In the genomic region with DNA sequence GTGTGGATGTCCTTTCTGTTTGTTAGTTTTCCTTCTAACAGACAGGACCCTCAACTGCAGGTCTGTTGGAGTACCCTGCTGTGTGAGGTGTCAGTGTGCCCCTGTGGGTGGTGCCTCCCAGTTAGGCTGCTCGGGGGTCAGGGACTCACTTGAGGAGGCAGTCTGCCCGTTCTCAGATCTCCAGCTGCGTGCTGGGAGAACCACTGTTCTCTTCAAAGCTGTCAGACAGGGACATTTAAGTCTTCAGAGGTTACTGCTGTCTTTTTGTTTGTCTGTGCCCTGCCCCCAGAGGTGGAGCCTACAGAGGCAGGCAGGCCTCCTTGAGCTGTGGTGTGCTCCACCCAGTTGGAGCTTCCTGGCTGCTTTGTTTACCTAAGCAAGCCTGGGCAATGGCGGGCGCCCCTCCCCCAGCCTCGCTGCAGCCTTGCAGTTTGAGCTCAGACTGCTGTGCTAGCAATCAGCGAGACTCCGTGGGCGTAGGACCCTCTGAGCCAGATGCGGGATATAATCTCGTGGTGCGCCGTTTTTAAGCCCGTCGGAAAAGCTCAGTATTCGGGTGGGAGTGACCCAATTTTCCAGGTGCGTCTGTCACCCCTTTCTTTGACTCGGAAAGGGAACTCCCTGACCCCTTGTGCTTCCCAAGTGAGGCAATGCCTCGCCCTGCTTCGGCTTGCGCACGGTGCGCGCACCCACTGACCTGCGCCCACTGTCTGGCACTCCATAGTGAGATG, we compare ENCODE assay signal across 7 cellular contexts. TPM values are rescaled to one million over a fixed set of nuclear protein-coding genes. Genes with fewer than 3 reads are reported as not detected.
DNase-seq lines count a peak whose midpoint lies in the region; ATAC-seq and TF ChIP-seq lines count a peak whose summit lies in the region.
"Not testable (repeated sequence)": the region's sequence is repeated elsewhere in the genome, so short reads cannot be mapped to it uniquely, and the experiment has no call there.

No MANE protein-coding gene starts in this region.

- not testable (repeated sequence) for H3K27ac ChIP-seq in CD4-positive, alpha-beta memory T cell (ENCODE audit: low read depth, low read length); H9 (ENCODE audit: insufficient read length, low read depth, low read length); naive thymus-derived CD4-positive, alpha-beta T cell (ENCODE audit: low read depth, low read length)

- TF ChIP-seq CTCF in H9 (conservative IDR thresholded peaks at IDR 0.05); chondrocyte (IDR thresholded peaks at IDR 0.05): not testable (repeated sequence)

- not testable (repeated sequence) for ATAC-seq in naive thymus-derived CD4-positive, alpha-beta T cell; stimulated activated naive B cell treated with anti-CD40 and anti-IgM and Interleukin-4, amounts not matched to agents 10 μg/mL and 1 μg/mL and 100 μg/mL, for 72 hours (replicated peaks)

- H3K27me3 Mint-ChIP-seq in CD4-positive, alpha-beta memory T cell; H9 (ENCODE audit: low read depth); T-helper 1 cell treated with Interleukin-12 subunit alpha and Interleukin-12 subunit beta and Interleukin-4 antibody, amounts not matched to agents 30 μg/mL and 1 μg/mL, for 36 hours (ENCODE audit: low read depth); activated CD4-positive, alpha-beta memory T cell treated with anti-CD3 and anti-CD28 coated beads, Interleukin-2, amount 10 ng/mL, durations not matched to agents 7 days and 5 days; chondrocyte (ENCODE audit: low read depth); naive thymus-derived CD4-positive, alpha-beta T cell; stimulated activated naive B cell treated with anti-CD40 and anti-IgM and Interleukin-4, amounts not matched to agents 10 μg/mL and 1 μg/mL and 100 μg/mL, for 72 hours: not testable (repeated sequence)

- not testable (repeated sequence) for H2BK15ac ChIP-seq in H9 (ENCODE audit: low read depth, low read length)

- H3K14ac ChIP-seq in H9 (ENCODE audit: insufficient read depth, low read length) = not testable (repeated sequence)

- H3T11ph ChIP-seq in H9 (ENCODE audit: low read length) = not testable (repeated sequence)

- not testable (repeated sequence) for H2BK20ac ChIP-seq in H9 (ENCODE audit: low read depth, low read length, poor library complexity, severe bottlenecking)

- H3K36me3 Mint-ChIP-seq in CD4-positive, alpha-beta memory T cell; T-helper 1 cell treated with Interleukin-12 subunit alpha and Interleukin-12 subunit beta and Interleukin-4 antibody, amounts not matched to agents 30 μg/mL and 1 μg/mL, for 36 hours (ENCODE audit: low read depth); activated CD4-positive, alpha-beta memory T cell treated with anti-CD3 and anti-CD28 coated beads, Interleukin-2, amount 10 ng/mL, durations not matched to agents 7 days and 5 days (ENCODE audit: low read depth); chondrocyte (ENCODE audit: low read depth): not testable (repeated sequence)
- peaks cover 15 to 30% (median 18%) of the 10 kb centered on the region in 3 experiments for H3K36me3 Mint-ChIP-seq in H9 (ENCODE audit: insufficient read depth in 1 of 3, low read depth in 3 of 3)
- peaks cover 7 to 11% (median 9%) of the 10 kb centered on the region in 5 donors for H3K36me3 Mint-ChIP-seq in naive thymus-derived CD4-positive, alpha-beta T cell
- H3K36me3 Mint-ChIP-seq in stimulated activated naive B cell treated with anti-CD40 and anti-IgM and Interleukin-4, amounts not matched to agents 10 μg/mL and 1 μg/mL and 100 μg/mL, for 72 hours = peaks cover 3 to 11% of the 10 kb centered on the region in 2 donors

- H3K9ac ChIP-seq in H9 (ENCODE audit: extremely low read depth, insufficient read length, low read length) = not testable (repeated sequence)

- not testable (repeated sequence) for H3K27me3 ChIP-seq in CD4-positive, alpha-beta memory T cell (ENCODE audit: insufficient read depth, low read length); H9 (ENCODE audit: insufficient read depth, low read length); naive thymus-derived CD4-positive, alpha-beta T cell (ENCODE audit: control insufficient read depth in 2 of 2, insufficient read depth in 2 of 2, low read length in 2 of 2)

- H3K56ac ChIP-seq in H9 (ENCODE audit: insufficient read length, low read depth, low read length) = not testable (repeated sequence)

- H4K8ac ChIP-seq in H9 (replicated peaks; ENCODE audit: insufficient read length, low read depth, low read length) = not testable (repeated sequence)

- peaks cover 0 to 30% (median 6%) of the 10 kb centered on the region in 4 donors for H3K4me1 Mint-ChIP-seq in CD4-positive, alpha-beta memory T cell
- not testable (repeated sequence) for H3K4me1 Mint-ChIP-seq in H9; T-helper 1 cell treated with Interleukin-12 subunit alpha and Interleukin-12 subunit beta and Interleukin-4 antibody, amounts not matched to agents 30 μg/mL and 1 μg/mL, for 36 hours (ENCODE audit: low read depth); activated CD4-positive, alpha-beta memory T cell treated with anti-CD3 and anti-CD28 coated beads, Interleukin-2, amount 10 ng/mL, durations not matched to agents 7 days and 5 days; stimulated activated naive B cell treated with anti-CD40 and anti-IgM and Interleukin-4, amounts not matched to agents 10 μg/mL and 1 μg/mL and 100 μg/mL, for 72 hours
- H3K4me1 Mint-ChIP-seq in chondrocyte (ENCODE audit: low read depth) = peaks cover 24% of the 10 kb centered on the region
- H3K4me1 Mint-ChIP-seq in naive thymus-derived CD4-positive, alpha-beta T cell = peaks cover 0 to 34% (median 10%) of the 10 kb centered on the region in 7 donors

- H2BK12ac ChIP-seq in H9 (ENCODE audit: insufficient read length, low read depth, low read length) = not testable (repeated sequence)

- not testable (repeated sequence) for H3K18ac ChIP-seq in H9 (ENCODE audit: insufficient read length, low read depth, low read length)

- H3K4me3 ChIP-seq in CD4-positive, alpha-beta memory T cell (ENCODE audit: low read length in 2 of 2); naive thymus-derived CD4-positive, alpha-beta T cell (ENCODE audit: low read length): not testable (repeated sequence)

- CTCF ChIA-PET in CD4-positive, alpha-beta memory T cell (lab: Charles Lee; ENCODE audit: partially characterized antibody) = interaction anchor here (2.1 kb wide), 1 partner anchor 18 kb away, joined by 9 read pairs; no protein-coding TSS in a partner anchor
- CTCF ChIA-PET in activated CD4-positive, alpha-beta memory T cell treated with anti-CD3 and anti-CD28 coated beads, Interleukin-2, amount 10 ng/mL, durations not matched to agents 7 days and 5 days (lab: Charles Lee); naive thymus-derived CD4-positive, alpha-beta T cell (lab: Charles Lee): not testable (repeated sequence)

- H2BK120ac ChIP-seq in H9 (ENCODE audit: low read depth, low read length, poor library complexity, severe bottlenecking) = not testable (repeated sequence)

- H3K23me2 ChIP-seq in H9 (ENCODE audit: insufficient read length, low read depth, low read length, poor library complexity, severe bottlenecking) = not testable (repeated sequence)

- H3K4me2 ChIP-seq in H9 (ENCODE audit: insufficient read depth, insufficient read length, low read length) = not testable (repeated sequence)

- H3K9me3 Mint-ChIP-seq in CD4-positive, alpha-beta memory T cell; T-helper 1 cell treated with Interleukin-12 subunit alpha and Interleukin-12 subunit beta and Interleukin-4 antibody, amounts not matched to agents 30 μg/mL and 1 μg/mL, for 36 hours; activated CD4-positive, alpha-beta memory T cell treated with anti-CD3 and anti-CD28 coated beads, Interleukin-2, amount 10 ng/mL, durations not matched to agents 7 days and 5 days; chondrocyte (ENCODE audit: low read depth); stimulated activated naive B cell treated with anti-CD40 and anti-IgM and Interleukin-4, amounts not matched to agents 10 μg/mL and 1 μg/mL and 100 μg/mL, for 72 hours: not testable (repeated sequence)
- peaks cover 26 to 30% of the 10 kb centered on the region in 2 experiments for H3K9me3 Mint-ChIP-seq in H9
- H3K9me3 Mint-ChIP-seq in naive thymus-derived CD4-positive, alpha-beta T cell = peaks cover 0 to 11% (median 7%) of the 10 kb centered on the region in 11 donors

- not testable (repeated sequence) for H4K20me1 ChIP-seq in H9 (ENCODE audit: control insufficient read depth, insufficient read depth, insufficient read length)

- peak overlapping the region in 3 of 7 donors; percentile 75 to 81 (median 77) for H3K27ac Mint-ChIP-seq in CD4-positive, alpha-beta memory T cell
- H3K27ac Mint-ChIP-seq in H9 = peak overlapping the region in 2 of 3 experiments; percentile 92 to 94; a peak in 4 of 7 replicates
- H3K27ac Mint-ChIP-seq in T-helper 1 cell treated with Interleukin-12 subunit alpha and Interleukin-12 subunit beta and Interleukin-4 antibody, amounts not matched to agents 30 μg/mL and 1 μg/mL, for 36 hours = peak overlapping the region; percentile 45
- peak overlapping the region; percentile 21 for H3K27ac Mint-ChIP-seq in activated CD4-positive, alpha-beta memory T cell treated with anti-CD3 and anti-CD28 coated beads, Interleukin-2, amount 10 ng/mL, durations not matched to agents 7 days and 5 days
- H3K27ac Mint-ChIP-seq in chondrocyte (ENCODE audit: unreplicated experiment) = peak overlapping the region; percentile 65
- H3K27ac Mint-ChIP-seq in naive thymus-derived CD4-positive, alpha-beta T cell = peak overlapping the region in 6 of 9 donors; percentile 37 to 87 (median 66)
- peak overlapping the region; percentile 47 for H3K27ac Mint-ChIP-seq in stimulated activated naive B cell treated with anti-CD40 and anti-IgM and Interleukin-4, amounts not matched to agents 10 μg/mL and 1 μg/mL and 100 μg/mL, for 72 hours

- not testable (repeated sequence) for H3K23ac ChIP-seq in H9 (ENCODE audit: insufficient read length, low read depth, low read length)

- H3K4me1 ChIP-seq in CD4-positive, alpha-beta memory T cell (ENCODE audit: insufficient read depth, low read length); H9 (ENCODE audit: insufficient read depth, low read length); naive thymus-derived CD4-positive, alpha-beta T cell (ENCODE audit: control insufficient read depth in 2 of 2, insufficient read depth in 2 of 2, low read length in 2 of 2): not testable (repeated sequence)

- DNase-seq in CD4-positive, alpha-beta memory T cell = peak in 4 of 5 donors; percentile 9 to 29 (median 28)
- DNase-seq in H9; activated CD4-positive, alpha-beta memory T cell treated with anti-CD3 and anti-CD28 coated beads, Interleukin-2, amount 10 ng/mL, durations not matched to agents 7 days and 5 days; chondrocyte (ENCODE audit: low spot score); stimulated activated naive B cell treated with anti-CD40 and anti-IgM and Interleukin-4, amounts not matched to agents 10 μg/mL and 1 μg/mL and 100 μg/mL, for 72 hours: not testable (repeated sequence)
- peak in 6 of 9 donors; percentile 8 to 36 (median 19) for DNase-seq in naive thymus-derived CD4-positive, alpha-beta T cell

- H2AFZ ChIP-seq in H9 (ENCODE audit: low read length) = not testable (repeated sequence)

- H2AK5ac ChIP-seq in H9 (ENCODE audit: insufficient read length, low read length) = not testable (repeated sequence)

- not testable (repeated sequence) for H3K4ac ChIP-seq in H9 (ENCODE audit: low read depth, low read length)

- intact Hi-C loops in CD4-positive, alpha-beta memory T cell (cut with micrococcal nuclease); naive thymus-derived CD4-positive, alpha-beta T cell (cut with micrococcal nuclease): not testable (repeated sequence)

- H2BK5ac ChIP-seq in H9 (ENCODE audit: insufficient read length, low read length) = not testable (repeated sequence)

- WGBS in H9 (ENCODE audit: extremely low coverage, insufficient read length, low lambda C conversion rate) = no CpG with 5 or more reads among the region's 25 CpGs

- H3K79me1 ChIP-seq in H9 (ENCODE audit: insufficient read depth, low read depth, low read length, poor library complexity, severe bottlenecking) = not testable (repeated sequence)

- H4K91ac ChIP-seq in H9 (ENCODE audit: insufficient read length, low read depth, low read length) = not testable (repeated sequence)

- POLR2A ChIA-PET in CD4-positive, alpha-beta memory T cell (lab: Charles Lee; ENCODE audit: partially characterized antibody); naive thymus-derived CD4-positive, alpha-beta T cell (lab: Charles Lee): not testable (repeated sequence)
- POLR2A ChIA-PET in activated CD4-positive, alpha-beta memory T cell treated with anti-CD3 and anti-CD28 coated beads, Interleukin-2, amount 10 ng/mL, durations not matched to agents 7 days and 5 days (lab: Charles Lee) = interaction anchor here (1.3 kb wide), 1 partner anchor 15 kb away, joined by 3 read pairs; no protein-coding TSS in a partner anchor

- not testable (repeated sequence) for H3K9me3 ChIP-seq in CD4-positive, alpha-beta memory T cell (ENCODE audit: control insufficient read depth in 1 of 2, low read length in 2 of 2); naive thymus-derived CD4-positive, alpha-beta T cell (ENCODE audit: control insufficient read depth in 2 of 3, low read length in 3 of 3)
- H3K9me3 ChIP-seq in H9 (ENCODE audit: control insufficient read depth, low read depth, low read length) = peaks cover 11% of the 10 kb centered on the region

- H3K36me3 ChIP-seq in CD4-positive, alpha-beta memory T cell (ENCODE audit: insufficient read depth, low read length); naive thymus-derived CD4-positive, alpha-beta T cell (ENCODE audit: control insufficient read depth in 2 of 3, insufficient read depth in 3 of 3, low read length in 3 of 3): not testable (repeated sequence)

- H3K79me2 ChIP-seq in H9 (ENCODE audit: insufficient read depth, low read length) = not testable (repeated sequence)

- H3K4me3 Mint-ChIP-seq in CD4-positive, alpha-beta memory T cell = peak overlapping the region; percentile 27 to 71 (median 46)
- H3K4me3 Mint-ChIP-seq in H9 = peak overlapping the region in 1 of 2 experiments; percentile 5; a peak in 1 of 5 replicates
- H3K4me3 Mint-ChIP-seq in T-helper 1 cell treated with Interleukin-12 subunit alpha and Interleukin-12 subunit beta and Interleukin-4 antibody, amounts not matched to agents 30 μg/mL and 1 μg/mL, for 36 hours = peak overlapping the region; percentile 25
- H3K4me3 Mint-ChIP-seq in activated CD4-positive, alpha-beta memory T cell treated with anti-CD3 and anti-CD28 coated beads, Interleukin-2, amount 10 ng/mL, durations not matched to agents 7 days and 5 days; chondrocyte (ENCODE audit: unreplicated experiment); stimulated activated naive B cell treated with anti-CD40 and anti-IgM and Interleukin-4, amounts not matched to agents 10 μg/mL and 1 μg/mL and 100 μg/mL, for 72 hours: not testable (repeated sequence)
- peak overlapping the region in 9 of 10 donors; percentile 36 to 80 (median 51) for H3K4me3 Mint-ChIP-seq in naive thymus-derived CD4-positive, alpha-beta T cell

- H4K5ac ChIP-seq in H9 (ENCODE audit: insufficient read length, low read depth, low read length) = not testable (repeated sequence)

RNA-seq across cellular contexts. Expression of a gene that starts 52.2 kb away (rescaled TPM):
- 10 to 100 TPM; 28.1 to 29.2 TPM for total RNA-seq in CD4-positive, alpha-beta memory T cell
- 10 to 100 TPM; 14.6 to 16.0 TPM for polyA plus RNA-seq in CD4-positive, alpha-beta memory T cell
- total RNA-seq in H9 (2021) (26.5 and 30.9 TPM in 2 replicates), chondrocyte (32.0 to 49.0 TPM (median 34.7 TPM) in 3 replicates)
- 10 to 100 TPM; 35.8 to 36.9 TPM for total RNA-seq in activated CD4-positive, alpha-beta memory T cell treated with anti-CD3 and anti-CD28 coated beads, Interleukin-2, amount 10 ng/mL, durations not matched to agents 7 days and 5 days
- 10 to 100 TPM; 28.1 to 35.7 (median 30.0) TPM for total RNA-seq in naive thymus-derived CD4-positive, alpha-beta T cell
- 10 to 100 TPM; 10.2 to 12.9 TPM for polyA plus RNA-seq in naive thymus-derived CD4-positive, alpha-beta T cell
